Comparison of ENCODE assay signal across 8 cellular contexts in the genomic region with DNA sequence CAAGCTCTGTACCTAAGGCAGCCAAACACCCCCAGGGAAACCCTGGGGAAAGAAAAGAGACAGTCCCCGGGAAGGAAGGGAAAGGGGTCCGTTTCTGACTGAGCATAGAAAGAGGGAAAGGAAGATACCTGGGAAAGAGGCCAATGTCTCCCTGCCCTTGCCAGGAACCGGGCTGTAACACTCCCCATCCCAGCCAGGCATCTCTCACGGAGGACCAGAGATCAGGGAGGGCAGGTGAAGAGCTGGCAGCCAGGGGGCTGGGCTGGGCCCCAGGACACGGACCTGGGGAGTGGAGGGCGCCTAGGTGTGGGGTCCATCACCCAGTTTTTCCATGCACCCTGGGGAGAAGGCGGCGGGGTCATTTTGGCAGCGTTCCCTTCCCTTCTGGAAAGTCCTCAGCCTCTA. TPM values are rescaled to one million over a fixed set of nuclear protein-coding genes. Genes with fewer than 3 reads are reported as not detected.
DNase-seq lines count a peak whose midpoint lies in the region; ATAC-seq, FAIRE-seq and TF ChIP-seq lines count a peak whose summit lies in the region.

No MANE protein-coding gene starts in this region.

- H3K27ac Mint-ChIP-seq in activated CD4-positive, alpha-beta memory T cell treated with anti-CD3 and anti-CD28 coated beads, Interleukin-2, amount 10 ng/mL, durations not matched to agents 7 days and 5 days, result no peak overlapping the region

- H3K9me3 Mint-ChIP-seq in activated CD4-positive, alpha-beta memory T cell treated with anti-CD3 and anti-CD28 coated beads, Interleukin-2, amount 10 ng/mL, durations not matched to agents 7 days and 5 days, result no peaks in the 10 kb centered on the region

- H3K79me2 ChIP-seq in hepatocyte (peaks cover 2% of the 10 kb centered on the region), smooth muscle cell (ENCODE audit: low read depth) (no peaks in the 10 kb centered on the region)

- no peaks in the 10 kb centered on the region for H3K9me2 ChIP-seq in hepatocyte (replicated peaks; ENCODE audit: insufficient read depth)

- no peak overlapping the region for H3K9ac ChIP-seq in smooth muscle cell (ENCODE audit: low read depth)

- H3F3A ChIP-seq in smooth muscle cell (ENCODE audit: low read depth), result peaks cover 5% of the 10 kb centered on the region

- TF ChIP-seq CTCF in HEK293 (tag by site-specific recombination; IDR thresholded peaks at IDR 0.05), result no peak
- TF ChIP-seq CTCF in hepatocyte (IDR thresholded peaks at IDR 0.05; ENCODE audit: poor library complexity), result no peak
- no peak for TF ChIP-seq CTCF in smooth muscle cell (IDR thresholded peaks at IDR 0.05; ENCODE audit: borderline replicate concordance, insufficient read depth, poor library complexity, severe bottlenecking)

- peak overlapping the region; percentile 38 for H2AFZ ChIP-seq in hepatocyte
- H2AFZ ChIP-seq in smooth muscle cell (ENCODE audit: low read depth), result no peak overlapping the region

- no peaks in the 10 kb centered on the region for H4K20me1 ChIP-seq in hepatocyte (ENCODE audit: insufficient read depth, poor library complexity, severe bottlenecking)
- H4K20me1 ChIP-seq in smooth muscle cell (ENCODE audit: low read depth), result no peaks in the 10 kb centered on the region

- H3K27me3 ChIP-seq in hepatocyte (peaks cover 15% of the 10 kb centered on the region), smooth muscle cell (ENCODE audit: low read depth) (peaks cover 51% of the 10 kb centered on the region)

- H3K4me2 ChIP-seq in hepatocyte (peak overlapping the region; percentile 96), smooth muscle cell (peak overlapping the region; percentile 97)

- CTCF ChIA-PET in HEK293 (lab: Yijun Ruan, JAX), result interaction anchor here (0.6 to 4.1 kb wide), 5 partner anchors 10 to 1155 kb away, joined by 3 to 32 read pairs (median 4); no protein-coding TSS in a partner anchor
- CTCF ChIA-PET in activated CD4-positive, alpha-beta memory T cell treated with anti-CD3 and anti-CD28 coated beads, Interleukin-2, amount 10 ng/mL, durations not matched to agents 7 days and 5 days (lab: Charles Lee), result interaction anchor here (0.5 to 1.9 kb wide), 3 partner anchors 13 to 105 kb away, joined by 3 to 8 read pairs (median 4); no protein-coding TSS in a partner anchor

- no peak for DNase-seq in activated CD4-positive, alpha-beta memory T cell treated with anti-CD3 and anti-CD28 coated beads, Interleukin-2, amount 10 ng/mL, durations not matched to agents 7 days and 5 days
- peak; percentile 36 for DNase-seq in hepatocyte (ENCODE audit: low spot score)
- DNase-seq in smooth muscle cell (lab: John Stamatoyannopoulos, UW; ENCODE audit: unreplicated experiment), result no peak
- DNase-seq in GM12891 (ENCODE audit: insufficient read length, low spot score), result no peak
- no peak for DNase-seq in glomerular visceral epithelial cell (ENCODE audit: extremely low spot score)
- no peak for DNase-seq in AG08396 (ENCODE audit: low spot score)

- H3K27ac ChIP-seq in HEK293 (ENCODE audit: extremely low read depth, low read depth, low read length) (no peak overlapping the region), hepatocyte (peak overlapping the region; percentile 87), smooth muscle cell (ENCODE audit: low read depth) (no peak overlapping the region)

- H3K4me3 Mint-ChIP-seq in activated CD4-positive, alpha-beta memory T cell treated with anti-CD3 and anti-CD28 coated beads, Interleukin-2, amount 10 ng/mL, durations not matched to agents 7 days and 5 days, result peak overlapping the region; percentile 80

- WGBS in hepatocyte (ENCODE audit: low lambda C conversion rate, missing lambda C conversion rate), result 31% methylated on average over 5 of the region's 9 CpGs
- 75% methylated on average over 7 of the region's 9 CpGs for WGBS in smooth muscle cell (ENCODE audit: low lambda C conversion rate)

- no peaks in the 10 kb centered on the region for H3K36me3 Mint-ChIP-seq in activated CD4-positive, alpha-beta memory T cell treated with anti-CD3 and anti-CD28 coated beads, Interleukin-2, amount 10 ng/mL, durations not matched to agents 7 days and 5 days (ENCODE audit: low read depth)

- FAIRE-seq in GM12891 (lab: Jason Lieb, UNC), result no peak

- H3K4me1 ChIP-seq in HEK293 (ENCODE audit: control insufficient read depth, insufficient read depth, low read length), result no peaks in the 10 kb centered on the region
- peaks cover 22% of the 10 kb centered on the region for H3K4me1 ChIP-seq in hepatocyte (ENCODE audit: insufficient read depth)
- H3K4me1 ChIP-seq in smooth muscle cell (ENCODE audit: low read depth), result peaks cover 3% of the 10 kb centered on the region

- POLR2A ChIA-PET in HEK293 (lab: Yijun Ruan, JAX), result no interaction called here
- POLR2A ChIA-PET in activated CD4-positive, alpha-beta memory T cell treated with anti-CD3 and anti-CD28 coated beads, Interleukin-2, amount 10 ng/mL, durations not matched to agents 7 days and 5 days (lab: Charles Lee), result interaction anchor here (1.3 kb wide), 1 partner anchor 26 kb away, joined by 8 read pairs; the partner anchor contains the start of gene TMEM229B

- H3K9me3 ChIP-seq in HEK293 (ENCODE audit: control insufficient read depth, insufficient read depth, low read depth, low read length), result no peaks in the 10 kb centered on the region
- H3K9me3 ChIP-seq in hepatocyte (ENCODE audit: low read depth), result no peaks in the 10 kb centered on the region
- no peaks in the 10 kb centered on the region for H3K9me3 ChIP-seq in smooth muscle cell (replicated peaks; ENCODE audit: low read depth)

- H3K4me1 Mint-ChIP-seq in activated CD4-positive, alpha-beta memory T cell treated with anti-CD3 and anti-CD28 coated beads, Interleukin-2, amount 10 ng/mL, durations not matched to agents 7 days and 5 days, result peaks cover 13% of the 10 kb centered on the region

- H3K4me3 ChIP-seq in HEK293 (ENCODE audit: low read depth, low read length) (peak overlapping the region; percentile 61; the same call in 1 of the 2 replicates), hepatocyte (peak overlapping the region; percentile 93), smooth muscle cell (peak overlapping the region; percentile 87)

- H3K36me3 ChIP-seq in HEK293 (ENCODE audit: control insufficient read depth in 2 of 2, insufficient read depth in 1 of 2, low read length in 2 of 2), result no peaks in the 10 kb centered on the region
- no peaks in the 10 kb centered on the region for H3K36me3 ChIP-seq in hepatocyte (replicated peaks; ENCODE audit: insufficient read depth, low read depth)
- no peaks in the 10 kb centered on the region for H3K36me3 ChIP-seq in smooth muscle cell (ENCODE audit: low read depth)

- no peak for ATAC-seq in HG02840 (IDR thresholded peaks at IDR 0.05; ENCODE audit: low FRiP score, unreplicated experiment)

- TF ChIP-seq POLR2A in GM12891 (IDR thresholded peaks at IDR 0.05; ENCODE audit: low read depth, low read length), result no peak

- peaks cover 53% of the 10 kb centered on the region for H3K27me3 Mint-ChIP-seq in activated CD4-positive, alpha-beta memory T cell treated with anti-CD3 and anti-CD28 coated beads, Interleukin-2, amount 10 ng/mL, durations not matched to agents 7 days and 5 days

TF ChIP-seq in HEK293, 187 proteins besides CTCF, POLR2A, EP300 and RAD21 (continues in another document):
- TF ChIP-seq ZNF555 (tag by site-specific recombination; conservative IDR thresholded peaks at IDR 0.05) (no peak), ZNF549 (tag by site-specific recombination; IDR thresholded peaks at IDR 0.05) (no peak), ZNF18 (tag by site-specific recombination; IDR thresholded peaks at IDR 0.05) (no peak), ZNF335 (tag by site-specific recombination; conservative IDR thresholded peaks at IDR 0.05) (peak; percentile 88)

TF ChIP-seq in GM12891, 5 proteins besides CTCF, POLR2A, EP300 and RAD21:
- no peak for TF ChIP-seq TAF1 (IDR thresholded peaks at IDR 0.05; ENCODE audit: low read depth, low read length)
- no peak for TF ChIP-seq SPI1 (IDR thresholded peaks at IDR 0.05; ENCODE audit: low read depth, low read length)
- TF ChIP-seq POU2F2 (IDR thresholded peaks at IDR 0.05; ENCODE audit: low read depth, low read length), result no peak
- no peak for TF ChIP-seq POLR2AphosphoS5 (IDR thresholded peaks at IDR 0.05; ENCODE audit: low read depth, low read length)
- TF ChIP-seq PAX5 (IDR thresholded peaks at IDR 0.05; ENCODE audit: insufficient read depth, low read length, severe bottlenecking), result no peak

RNA-seq across cellular contexts. Expression of gene PLEKHH1, which starts 18.9 kb away (rescaled TPM):
- total RNA-seq in activated CD4-positive, alpha-beta memory T cell treated with anti-CD3 and anti-CD28 coated beads, Interleukin-2, amount 10 ng/mL, durations not matched to agents 7 days and 5 days, result under 1 TPM; 0.53 to 0.63 TPM
- total RNA-seq in hepatocyte (17.1 and 19.5 TPM in 2 replicates), smooth muscle cell (2.6 and 12.1 TPM in 2 replicates)
- polyA plus RNA-seq in hepatocyte (12.8 and 16.9 TPM in 2 replicates), smooth muscle cell (0.88 and 3.8 TPM in 2 replicates)
- 0.69 TPM for polyA plus RNA-seq in GM12891 (2012; ENCODE audit: low read depth, missing spikeins)

RNA-seq across cellular contexts. Expression of gene TMEM229B, which starts 25.7 kb away (rescaled TPM):
- total RNA-seq in activated CD4-positive, alpha-beta memory T cell treated with anti-CD3 and anti-CD28 coated beads, Interleukin-2, amount 10 ng/mL, durations not matched to agents 7 days and 5 days, result 10 to 100 TPM; 10.4 to 13.3 TPM
- total RNA-seq in hepatocyte (11.7 and 18.3 TPM in 2 replicates), smooth muscle cell (0.22 and 2.0 TPM in 2 replicates)
- polyA plus RNA-seq in hepatocyte (19.8 and 25.6 TPM in 2 replicates), smooth muscle cell (0.49 TPM in 1 of 2 replicates, not detected in the other)
- 0.85 TPM for polyA plus RNA-seq in GM12891 (2012; ENCODE audit: low read depth, missing spikeins)
